1 cellular context compared by ENCODE assay signal in genomic region chr9:129482521-129483466, GRCh38.
TF ChIP-seq lines count a peak whose summit lies in the region.

No MANE protein-coding gene starts in this region.

TF ChIP-seq in K562, 482 proteins besides CTCF, POLR2A, EP300 and RAD21 (continued from another document and continues in another):
- TF ChIP-seq ARID4B (CRISPR knock-in tag; IDR thresholded peaks at IDR 0.05) (0 out of 2 replicates have a peak, but pooled peaks have one; percentile 22), DPF2 (IDR thresholded peaks at IDR 0.05) (peak; percentile 42), TSC22D4 (tag; IDR thresholded peaks at IDR 0.05) (no peak), XRCC3 (IDR thresholded peaks at IDR 0.05) (no peak), GTF2A2 (tag; IDR thresholded peaks at IDR 0.05) (no peak), NONO (IDR thresholded peaks at IDR 0.05; ENCODE audit: low read depth in 2 of 2, low read length in 1 of 2) (no peak), GABPA (tag; conservative IDR thresholded peaks at IDR 0.05; ENCODE audit: low read depth) (no peak), UBTF (IDR thresholded peaks at IDR 0.05; ENCODE audit: borderline replicate concordance in 1 of 2, low read depth in 2 of 2, low read length in 2 of 2) (peak in 1 of 2 experiments; percentile 90; a peak in 2 of 4 replicates), MCM2 (IDR thresholded peaks at IDR 0.05; ENCODE audit: low read depth) (no peak), CREB3L1 (IDR thresholded peaks at IDR 0.05; ENCODE audit: borderline replicate concordance, low read depth) (0 out of 2 replicates have a peak, but pooled peaks have one; percentile 42), ZNF584 (CRISPR knock-in tag; IDR thresholded peaks at IDR 0.05; ENCODE audit: low read depth) (no peak), GATAD2B (IDR thresholded peaks at IDR 0.05; ENCODE audit: borderline replicate concordance) (no peak), HNRNPK (IDR thresholded peaks at IDR 0.05; ENCODE audit: low read depth, low read length, poor library complexity, severe bottlenecking) (peak; percentile 57), SLC30A9 (CRISPR knock-in tag; IDR thresholded peaks at IDR 0.05) (no peak), KAT7 (CRISPR knock-in tag; IDR thresholded peaks at IDR 0.05; ENCODE audit: borderline replicate concordance) (no peak), HMGXB4 (CRISPR knock-in tag; IDR thresholded peaks at IDR 0.05) (0 out of 2 replicates have a peak, but pooled peaks have one; percentile 26), NELFE (IDR thresholded peaks at IDR 0.05; ENCODE audit: insufficient read depth, insufficient read length) (no peak), PHF20 (IDR thresholded peaks at IDR 0.05; ENCODE audit: partially characterized antibody) (no peak), ATF6 (CRISPR knock-in tag; IDR thresholded peaks at IDR 0.05) (no peak), GATA2 (CRISPR knock-in tag; IDR thresholded peaks at IDR 0.05) (no peak), MAZ (CRISPR knock-in tag; conservative IDR thresholded peaks at IDR 0.05 in 1 of 2, IDR thresholded peaks at IDR 0.05 in 1 of 2) (peak; percentile 51 to 75; a peak in 3 of 4 replicates), BRF2 (IDR thresholded peaks at IDR 0.05; ENCODE audit: borderline replicate concordance, insufficient read depth, insufficient read length) (no peak), BCOR (IDR thresholded peaks at IDR 0.05) (peak; percentile 6; the same call in 1 of the 2 replicates), GABPB1 (CRISPR knock-in tag; IDR thresholded peaks at IDR 0.05) (no peak), FOSL1 (tag; conservative IDR thresholded peaks at IDR 0.05) (peak; percentile 66), ZKSCAN1 (IDR thresholded peaks at IDR 0.05; ENCODE audit: low read depth, low read length) (0 out of 2 replicates have a peak, but pooled peaks have one; percentile 15), CLOCK (CRISPR knock-in tag; IDR thresholded peaks at IDR 0.05; ENCODE audit: borderline replicate concordance) (no peak), ZZZ3 (IDR thresholded peaks at IDR 0.05) (no peak), ZNF449 (CRISPR knock-in tag; IDR thresholded peaks at IDR 0.05) (0 out of 2 replicates have a peak, but pooled peaks have one; percentile 9), HNRNPLL (IDR thresholded peaks at IDR 0.05; ENCODE audit: low read depth, low read length, poor library complexity, severe bottlenecking) (no peak), PTRF (tag; IDR thresholded peaks at IDR 0.05) (no peak), ESRRB (CRISPR knock-in tag; IDR thresholded peaks at IDR 0.05; ENCODE audit: borderline replicate concordance) (no peak), MLX (CRISPR knock-in tag; conservative IDR thresholded peaks at IDR 0.05) (no peak), ETV5 (CRISPR knock-in tag; IDR thresholded peaks at IDR 0.05; ENCODE audit: low read depth) (0 out of 2 replicates have a peak, but pooled peaks have one; percentile 17), ZNF644 (tag; IDR thresholded peaks at IDR 0.05; ENCODE audit: low read depth) (no peak), E2F3 (CRISPR knock-in tag; IDR thresholded peaks at IDR 0.05) (0 out of 2 replicates have a peak, but pooled peaks have one; percentile 41), MITF (IDR thresholded peaks at IDR 0.05) (no peak)
